14 cellular contexts compared by ENCODE assay signal in the genomic region with DNA sequence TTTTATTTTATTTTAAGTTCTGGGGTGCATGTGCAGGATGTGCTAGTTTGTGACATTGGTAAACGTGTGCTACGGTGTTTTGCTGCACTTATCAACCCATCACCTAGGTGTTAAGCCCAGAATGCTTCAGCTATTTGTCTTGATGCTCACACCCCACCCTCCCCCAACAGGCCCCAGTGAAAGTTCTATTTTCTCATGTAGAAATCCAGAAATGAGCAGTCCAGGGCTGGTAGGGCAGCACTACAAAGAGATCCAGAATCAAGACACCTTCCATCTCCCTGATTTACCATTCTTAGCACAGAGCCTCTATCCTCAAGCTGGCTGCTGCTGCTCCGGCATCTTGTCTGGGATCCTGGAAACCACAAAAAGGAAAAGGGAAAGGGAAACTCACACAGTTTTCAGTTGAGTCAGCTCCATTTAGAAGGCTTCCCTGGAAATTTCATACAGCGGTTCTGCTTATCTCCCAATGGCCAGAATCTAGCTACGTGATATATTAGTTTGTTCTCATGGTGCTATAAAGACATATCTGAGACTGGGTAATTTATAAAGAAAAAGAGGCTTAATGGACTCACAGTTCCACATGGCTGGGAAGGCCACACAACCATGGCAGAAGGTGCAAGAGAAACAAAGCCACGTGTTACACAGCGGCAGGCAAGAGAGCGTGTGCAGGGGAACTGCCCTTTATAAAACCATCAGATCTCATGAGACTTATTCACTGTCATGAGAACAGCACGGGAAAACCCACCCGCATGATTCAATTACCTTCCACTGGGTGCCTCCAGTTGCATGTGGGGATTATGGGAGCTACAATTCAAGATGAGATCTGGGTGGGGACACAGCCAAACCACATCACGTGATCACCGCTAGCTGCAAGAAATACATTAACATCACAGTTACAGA.
DNase-seq lines count a peak whose midpoint lies in the region; ATAC-seq, FAIRE-seq and TF ChIP-seq lines count a peak whose summit lies in the region.
"Had no signal": no experiment of that assay in that cellular context is flagged by ENCODE, and none has a peak within 500 bp of the region (broad histone marks: within the 10 kb centered on the region; RNA-seq: fewer than 3 reads in every experiment).

No MANE protein-coding gene starts in this region.

- TF ChIP-seq EP300 in upper lobe of left lung (IDR thresholded peaks at IDR 0.05) (no peak), tibial nerve (IDR thresholded peaks at IDR 0.05) (no peak)

- intact Hi-C loops in MCF 10A (cut with micrococcal nuclease), result no loop called here

- H3K4me3 ChIP-seq in upper lobe of left lung (no peak overlapping the region), tibial nerve (no peak overlapping the region)
- H3K4me3 ChIP-seq: esophagus muscularis mucosa, right atrium auricular region had no signal

- no peak overlapping the region for H3K4me3 Mint-ChIP-seq in nephron progenitor cell
- H3K4me3 Mint-ChIP-seq in MCF 10A (ENCODE audit: unreplicated experiment), result no peak overlapping the region
- H3K4me3 Mint-ChIP-seq: type B pancreatic cell had no signal

- H3K9me3 ChIP-seq in upper lobe of left lung (no peaks in the 10 kb centered on the region), tibial nerve (no peaks in the 10 kb centered on the region)
- H3K9me3 ChIP-seq: esophagus muscularis mucosa, right atrium auricular region had no signal

- CTCF ChIA-PET in MCF 10A (lab: Yijun Ruan, JAX), result no interaction called here

- FAIRE-seq in GM12892 (lab: Jason Lieb, UNC), result peak; percentile 95

- no peak for TF ChIP-seq CTCF in upper lobe of left lung (IDR thresholded peaks at IDR 0.05)
- TF ChIP-seq CTCF in tibial nerve (IDR thresholded peaks at IDR 0.05), result no peak
- no peak for TF ChIP-seq CTCF in nephron progenitor cell (IDR thresholded peaks at IDR 0.05)
- no peak for TF ChIP-seq CTCF in MCF 10A (IDR thresholded peaks at IDR 0.05; ENCODE audit: unreplicated experiment)

- H3K4me1 Mint-ChIP-seq in nephron progenitor cell (no peaks in the 10 kb centered on the region), MCF 10A (ENCODE audit: insufficient read depth, unreplicated experiment) (no peaks in the 10 kb centered on the region)

- H3K9me3 Mint-ChIP-seq in nephron progenitor cell, result peaks cover 12% of the 10 kb centered on the region
- H3K9me3 Mint-ChIP-seq in MCF 10A (ENCODE audit: unreplicated experiment), result no peaks in the 10 kb centered on the region
- H3K9me3 Mint-ChIP-seq: type B pancreatic cell had no signal

- DNase-seq in GM12892 (ENCODE audit: insufficient read length) (no peak), KBM-7 (peak; percentile 10), upper lobe of left lung (no peak), tibial nerve (ENCODE audit: low spot score in 2 of 2) (no peak), nephron progenitor cell (no peak), MCF 10A (ENCODE audit: unreplicated experiment) (no peak)
- DNase-seq: activated effector memory CD4-positive, alpha-beta T cell treated with Interleukin-2 at 50 U/mL for 16 hours; C1 segment of cervical spinal cord had no signal

- H3K27me3 ChIP-seq in upper lobe of left lung, result no peaks in the 10 kb centered on the region
- no peaks in the 10 kb centered on the region for H3K27me3 ChIP-seq in tibial nerve
- H3K27me3 ChIP-seq: esophagus muscularis mucosa, right atrium auricular region had no signal

- in situ Hi-C loops in KBM-7 (cut with MboI; ENCODE audit: low pct_unique_long_range_greater_than_20kb, low sequenced_read_pairs), result no loop called here

- peak; percentile 58 for TF ChIP-seq POLR2A in GM12892 (IDR thresholded peaks at IDR 0.05; ENCODE audit: low read depth, low read length)
- no peak for TF ChIP-seq POLR2A in upper lobe of left lung (IDR thresholded peaks at IDR 0.05)
- TF ChIP-seq POLR2A in tibial nerve (IDR thresholded peaks at IDR 0.05), result no peak

- no peaks in the 10 kb centered on the region for H3K36me3 ChIP-seq in upper lobe of left lung
- no peaks in the 10 kb centered on the region for H3K36me3 ChIP-seq in tibial nerve
- H3K36me3 ChIP-seq: esophagus muscularis mucosa, right atrium auricular region had no signal

- H3K27me3 Mint-ChIP-seq in nephron progenitor cell (ENCODE audit: low read depth, poor library complexity) (peaks cover 11% of the 10 kb centered on the region), MCF 10A (ENCODE audit: insufficient read depth, unreplicated experiment) (peaks cover 45% of the 10 kb centered on the region)
- H3K27me3 Mint-ChIP-seq: type B pancreatic cell had no signal

- H3K36me3 Mint-ChIP-seq in nephron progenitor cell (ENCODE audit: low read depth) (no peaks in the 10 kb centered on the region), MCF 10A (ENCODE audit: insufficient read depth, unreplicated experiment) (no peaks in the 10 kb centered on the region)
- H3K36me3 Mint-ChIP-seq: type B pancreatic cell had no signal

- no TSS peak for BruUV-seq in MCF 10A (replicated peaks; lab: Mats Ljungman, UMichigan)

- H3K27ac ChIP-seq in upper lobe of left lung (no peak overlapping the region), tibial nerve (no peak overlapping the region)
- H3K27ac ChIP-seq: esophagus muscularis mucosa, right atrium auricular region had no signal

- 80 to 83% methylated on average over 12 of the region's 12 CpGs for WGBS in upper lobe of left lung, 2 donors
- 85 to 88% methylated on average over 12 of the region's 12 CpGs for WGBS in tibial nerve, 2 donors

- H3K4me1 ChIP-seq in upper lobe of left lung (no peaks in the 10 kb centered on the region), tibial nerve (no peaks in the 10 kb centered on the region)
- H3K4me1 ChIP-seq: esophagus muscularis mucosa, right atrium auricular region had no signal

- H3K27ac Mint-ChIP-seq in nephron progenitor cell (no peak overlapping the region), MCF 10A (ENCODE audit: low read depth, unreplicated experiment) (no peak overlapping the region)
- H3K27ac Mint-ChIP-seq: type B pancreatic cell had no signal

- peak; percentile 72 for ATAC-seq in GM19395 (IDR thresholded peaks at IDR 0.05; ENCODE audit: unreplicated experiment)
- ATAC-seq in HG02852 (IDR thresholded peaks at IDR 0.05; ENCODE audit: unreplicated experiment), result peak; percentile 82
- ATAC-seq in upper lobe of left lung (ENCODE audit: low FRiP score in 2 of 2), result no peak
- ATAC-seq: HCT116 had no signal

- POLR2A ChIA-PET in MCF 10A (lab: Yijun Ruan, JAX), result no interaction called here

Comparison
In these comparisons a context has a peak if more than half of its experiments do, and no peak if none do; other contexts are left out.
1. ATAC-seq: peak in GM19395 (single experiment) and HG02852 (single experiment); none in upper lobe of left lung (0 of 2).